ENCODE assay signal across 35 cellular contexts in genomic region chr12:101338087-101338486, GRCh38.
"Had no signal": no experiment of that assay in that cellular context is flagged by ENCODE, and none has a peak within 500 bp of the region (broad histone marks: within the 10 kb centered on the region; RNA-seq: fewer than 3 reads in every experiment).

No MANE protein-coding gene starts in this region.

- H3K4me3 ChIP-seq: MG63 had no signal

- DNase-seq: Karpas-422, Kasumi-1, MG63, MM.1S, MV-4-11, NCI-H1048, NCI-H1092, NCI-H1092 treated with DMSO at 0.1 percent for 48 hours, NCI-H1105, NCI-H1105 treated with DMSO at 0.1 percent for 48 hours, NCI-H1417, NCI-H1417 treated with DMSO at 0.1 percent for 48 hours, NCI-H1436, NCI-H1436 treated with DMSO at 0.1 percent for 48 hours, NCI-H146, NCI-H1694, NCI-H1694 treated with DMSO at 0.1 percent for 48 hours, NCI-H187, NCI-H187 treated with DMSO at 0.1 percent for 48 hours, NCI-H1930, NCI-H2029, NCI-H2029 treated with DMSO at 0.1 percent for 48 hours, NCI-H2081, NCI-H2081 treated with DMSO at 0.1 percent for 48 hours, NCI-H2107, NCI-H2171, NCI-H2171 treated with DMSO at 0.1 percent for 48 hours, NCI-H2227 treated with DMSO at 0.1 percent for 48 hours, NCI-H226, NCI-H345, NCI-H446, NCI-H446 treated with DMSO at 0.1 percent for 48 hours, NCI-H510A, NCI-H510A treated with DMSO at 0.1 percent for 48 hours, NCI-H524 had no signal

- H3K9me3 ChIP-seq: MG63 had no signal

- H3K27me3 ChIP-seq: MG63 had no signal
